20 cellular contexts compared by ENCODE assay signal in genomic region chr4:91769912-91770311, GRCh38.
DNase-seq lines count a peak whose midpoint lies in the region; ATAC-seq, FAIRE-seq and TF ChIP-seq lines count a peak whose summit lies in the region.
"Had no signal": no experiment of that assay in that cellular context is flagged by ENCODE, and none has a peak within 500 bp of the region (broad histone marks: within the 10 kb centered on the region; RNA-seq: fewer than 3 reads in every experiment).

No MANE protein-coding gene starts in this region.

- DNase-seq in HepG2 (ENCODE audit: low spot score) (no peak), right lobe of liver (no peak), K562 (ENCODE audit: extremely low read depth in 1 of 4, low spot score in 3 of 4) (no peak), ureter (ENCODE audit: low spot score) (no peak)
- DNase-seq: ACHN; BE2C; C1 segment of cervical spinal cord; Caco-2; Calu3; CD4-positive, CD25-positive, alpha-beta regulatory T cell; CD8-positive, alpha-beta T cell; DMS79 treated with DMSO at 0.1 percent for 48 hours; GF-D8 had no signal

- CTCF ChIA-PET in HepG2 (lab: Yijun Ruan, JAX; ENCODE audit: low intra/inter-chr PET ratio, low total read pairs) (no interaction called here), K562 (lab: Yijun Ruan, JAX; ENCODE audit: low intra/inter-chr PET ratio) (no interaction called here)

- in situ Hi-C loops in HepG2 (cut with HindIII; ENCODE audit: extremely low pct_ligation_motif_present, low pct_unique_long_range_greater_than_20kb), result no loop called here
- in situ Hi-C loops in K562 (cut with MboI), result no loop called here

- FAIRE-seq in HepG2 (lab: Jason Lieb, UNC), result no peak
- no peak for FAIRE-seq in K562 (lab: Jason Lieb, UNC)
- FAIRE-seq: D721Med, G401.6, GM12891, GM19239 had no signal

- H4K20me1 ChIP-seq in HepG2 (ENCODE audit: insufficient read depth, low read length) (no peaks in the 10 kb centered on the region), K562 (replicated peaks; ENCODE audit: control insufficient read depth, insufficient read depth, low read length) (no peaks in the 10 kb centered on the region)
- H4K20me1 ChIP-seq: BLaER1 had no signal

- no peak overlapping the region for H3K4me2 ChIP-seq in HepG2 (ENCODE audit: low read depth, low read length)
- no peak overlapping the region for H3K4me2 ChIP-seq in K562 (ENCODE audit: insufficient read depth, low read length)
- H3K4me2 ChIP-seq: BLaER1 had no signal

- no peaks in the 10 kb centered on the region for H3K27me3 ChIP-seq in HepG2 (ENCODE audit: control insufficient read depth in 1 of 2, insufficient read depth in 2 of 2, low read length in 2 of 2)
- no peaks in the 10 kb centered on the region for H3K27me3 ChIP-seq in right lobe of liver
- no peaks in the 10 kb centered on the region for H3K27me3 ChIP-seq in K562 (ENCODE audit: control insufficient read depth in 2 of 2, insufficient read depth in 2 of 2, low read length in 2 of 2)
- H3K27me3 ChIP-seq: BE2C, BLaER1 had no signal

- no peak for ATAC-seq in HepG2
- ATAC-seq in right lobe of liver, result no peak
- no peak for ATAC-seq in K562
- ATAC-seq in HG03378 (IDR thresholded peaks at IDR 0.05; ENCODE audit: unreplicated experiment), result no peak
- ATAC-seq: CD8-positive, alpha-beta T cell had no signal

- POLR2A ChIA-PET in HepG2 (lab: Yijun Ruan, JAX), result no interaction called here
- POLR2A ChIA-PET in K562 (lab: Yijun Ruan, JAX), result no interaction called here

- intact Hi-C loops in HepG2 (cut with micrococcal nuclease; ENCODE audit: unreplicated experiment), result no loop called here
- intact Hi-C loops in right lobe of liver (cut with DNase I), result no loop called here
- intact Hi-C loops in K562 (cut with micrococcal nuclease), result no loop called here

- TF ChIP-seq CTCF in HepG2 (CRISPR knock-in tag; IDR thresholded peaks at IDR 0.05), result no peak
- no peak for TF ChIP-seq CTCF in right lobe of liver (IDR thresholded peaks at IDR 0.05)
- TF ChIP-seq CTCF in K562 (IDR thresholded peaks at IDR 0.05 in 2 of 3, conservative IDR thresholded peaks at IDR 0.05 in 1 of 3; ENCODE audit: insufficient read depth in 2 of 3, low read depth in 1 of 3, low read length in 3 of 3), result no peak

- H3K4me3 ChIP-seq in HepG2 (replicated peaks in 1 of 3; ENCODE audit: insufficient read depth in 1 of 3, low read depth in 2 of 3, low read length in 3 of 3) (no peak overlapping the region), right lobe of liver (no peak overlapping the region), K562 (no peak overlapping the region)
- H3K4me3 ChIP-seq: BLaER1 had no signal

- H3K9ac ChIP-seq in HepG2 (ENCODE audit: insufficient read depth, low read depth, low read length) (no peak overlapping the region), K562 (ENCODE audit: insufficient read depth in 1 of 2, low read depth in 2 of 2, low read length in 2 of 2) (no peak overlapping the region)
- H3K9ac ChIP-seq: BLaER1 had no signal

- WGBS in HepG2 (ENCODE audit: low lambda C conversion rate), result 5% methylated on average over 1 of the region's 1 CpG
- 86% methylated on average over 1 of the region's 1 CpG for WGBS in right lobe of liver (ENCODE audit: insufficient coverage, low coverage, low lambda C conversion rate, missing lambda C conversion rate)
- WGBS in K562 (ENCODE audit: insufficient coverage, low coverage, missing lambda C conversion rate), result 0% methylated on average over 1 of the region's 1 CpG

- BruUV-seq in HepG2 (replicated peaks; lab: Mats Ljungman, UMichigan), result no TSS peak
- no TSS peak for BruUV-seq in K562 (replicated peaks; lab: Mats Ljungman, UMichigan)

- H3K79me2 ChIP-seq in HepG2 (ENCODE audit: insufficient read depth, low read length) (no peaks in the 10 kb centered on the region), K562 (ENCODE audit: control insufficient read depth, insufficient read depth, low read length) (no peaks in the 10 kb centered on the region)

- no peak for TF ChIP-seq RAD21 in HepG2 (CRISPR knock-in tag; IDR thresholded peaks at IDR 0.05)
- TF ChIP-seq RAD21 in K562 (CRISPR knock-in tag; conservative IDR thresholded peaks at IDR 0.05 in 1 of 2, IDR thresholded peaks at IDR 0.05 in 1 of 2), result no peak

- H3K27ac ChIP-seq in HepG2 (ENCODE audit: extremely low read length, insufficient read depth, low read length), result no peak overlapping the region
- H3K27ac ChIP-seq in right lobe of liver, result no peak overlapping the region
- no peak overlapping the region for H3K27ac ChIP-seq in K562 (ENCODE audit: extremely low read depth, low read depth, low read length)
- H3K27ac ChIP-seq: 22Rv1, BLaER1 had no signal

- no peaks in the 10 kb centered on the region for H3K9me1 ChIP-seq in K562 (ENCODE audit: control insufficient read depth, insufficient read depth, low read length)

- H3K4me1 ChIP-seq in HepG2 (ENCODE audit: insufficient read depth, low read length) (no peaks in the 10 kb centered on the region), right lobe of liver (no peaks in the 10 kb centered on the region), K562 (replicated peaks in 1 of 2; ENCODE audit: control insufficient read depth in 2 of 2, insufficient read depth in 2 of 2, low read length in 2 of 2) (no peaks in the 10 kb centered on the region)
- H3K4me1 ChIP-seq: BE2C, BLaER1, Caco-2 had no signal

- H3K9me3 ChIP-seq in HepG2 (ENCODE audit: low read length) (peaks cover 44% of the 10 kb centered on the region), right lobe of liver (no peaks in the 10 kb centered on the region), K562 (replicated peaks; ENCODE audit: control insufficient read depth, insufficient read depth, low read depth, low read length) (no peaks in the 10 kb centered on the region)
- H3K9me3 ChIP-seq: BE2C, Caco-2 had no signal

- H3K36me3 ChIP-seq in HepG2 (replicated peaks in 1 of 2; ENCODE audit: control insufficient read depth in 1 of 2, insufficient read depth in 2 of 2, low read length in 2 of 2) (no peaks in the 10 kb centered on the region), right lobe of liver (no peaks in the 10 kb centered on the region), K562 (ENCODE audit: control insufficient read depth, insufficient read depth, low read length) (no peaks in the 10 kb centered on the region)
- H3K36me3 ChIP-seq: BE2C, BLaER1 had no signal

- H2AFZ ChIP-seq in HepG2 (ENCODE audit: low read length), result no peak overlapping the region
- no peak overlapping the region for H2AFZ ChIP-seq in K562 (ENCODE audit: low read depth, low read length)

- no peak for TF ChIP-seq POLR2A in HepG2 (IDR thresholded peaks at IDR 0.05; ENCODE audit: insufficient read depth in 1 of 2, low read depth in 2 of 2, low read length in 2 of 2)
- TF ChIP-seq POLR2A in right lobe of liver (IDR thresholded peaks at IDR 0.05), result no peak
- TF ChIP-seq POLR2A in K562 (conservative IDR thresholded peaks at IDR 0.05), result no peak

- TF ChIP-seq EP300 in HepG2 (IDR thresholded peaks at IDR 0.05; ENCODE audit: low read depth in 2 of 2, low read length in 2 of 2) (no peak), HepG2 (CRISPR knock-in tag; IDR thresholded peaks at IDR 0.05; ENCODE audit: borderline replicate concordance) (no peak), K562 (IDR thresholded peaks at IDR 0.05; ENCODE audit: low read length) (no peak)

TF ChIP-seq in HepG2, 621 proteins besides CTCF, POLR2A, EP300 and RAD21 (continues in another document):
- TF ChIP-seq MAFK (conservative IDR thresholded peaks at IDR 0.05 in 1 of 2, IDR thresholded peaks at IDR 0.05 in 1 of 2; ENCODE audit: low read length in 2 of 2) (peak; percentile 71 to 82), FOXC1 (CRISPR knock-in tag; IDR thresholded peaks at IDR 0.05; ENCODE audit: borderline replicate concordance) (no peak), DMAP1 (CRISPR knock-in tag; IDR thresholded peaks at IDR 0.05) (no peak), ZNF274 (CRISPR knock-in tag; IDR thresholded peaks at IDR 0.05) (no peak), E2F1 (CRISPR knock-in tag; IDR thresholded peaks at IDR 0.05) (no peak), ZNF614 (CRISPR knock-in tag; IDR thresholded peaks at IDR 0.05; ENCODE audit: borderline replicate concordance) (no peak)

TF ChIP-seq in K562, 482 proteins besides CTCF, POLR2A, EP300 and RAD21 (continues in another document):
- TF ChIP-seq ZNF77 (CRISPR knock-in tag; IDR thresholded peaks at IDR 0.05) (no peak), MAFK (IDR thresholded peaks at IDR 0.05; ENCODE audit: low read length) (peak; percentile 20; the same call in 1 of the 2 replicates), E2F3 (CRISPR knock-in tag; IDR thresholded peaks at IDR 0.05) (no peak), ZNF316 (IDR thresholded peaks at IDR 0.05) (peak; percentile 22; the same call in 1 of the 2 replicates), MITF (IDR thresholded peaks at IDR 0.05) (no peak), PCBP1 (IDR thresholded peaks at IDR 0.05; ENCODE audit: low read depth, low read length, poor library complexity, severe bottlenecking) (no peak), HOMEZ (CRISPR knock-in tag; IDR thresholded peaks at IDR 0.05) (no peak), ZNF324 (CRISPR knock-in tag; IDR thresholded peaks at IDR 0.05) (no peak), SRSF7 (optimal IDR thresholded peaks at IDR 0.05; ENCODE audit: low read depth, low read length) (no peak), IRF2 (CRISPR knock-in tag; IDR thresholded peaks at IDR 0.05) (no peak), RB1 (IDR thresholded peaks at IDR 0.05; ENCODE audit: low read depth) (no peak), MAFG (tag; conservative IDR thresholded peaks at IDR 0.05) (peak; percentile 18; the same call in 1 of the 2 replicates), ZNF232 (CRISPR knock-in tag; IDR thresholded peaks at IDR 0.05) (no peak)

Comparison
In these comparisons a context has a peak if more than half of its experiments do, and no peak if none do; other contexts are left out.
1. Of the 241 proteins assayed by ChIP-seq in both HepG2 and K562: peak only in HepG2: MAFF; only in K562: MAFG; in both: MAFK; in neither: 238.